Comparison of ENCODE assay signal across 8 cellular contexts in the genomic region with DNA sequence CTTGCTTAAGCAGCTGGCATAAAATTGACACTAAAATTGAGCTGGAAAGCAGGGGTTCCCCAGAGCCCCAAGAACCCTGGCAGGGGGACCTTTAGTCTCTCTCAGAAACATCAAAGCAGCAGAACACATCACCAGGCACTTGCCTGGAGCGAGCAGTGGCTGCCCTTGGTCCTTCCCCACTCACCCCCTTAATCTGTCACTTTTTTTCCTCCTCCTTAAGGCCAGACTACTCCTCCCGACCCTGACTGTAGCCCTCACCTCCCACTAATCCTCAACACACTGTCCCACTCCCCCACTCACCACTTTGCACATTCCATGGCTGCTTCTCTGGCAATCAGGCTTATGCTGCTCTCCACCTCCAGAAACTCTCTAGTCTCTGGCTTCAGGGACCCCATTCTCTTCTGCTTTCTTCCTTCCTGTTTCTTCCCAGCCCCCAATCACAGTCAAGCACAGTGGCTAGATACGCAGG. TPM values are rescaled to one million over a fixed set of nuclear protein-coding genes. Genes with fewer than 3 reads are reported as not detected.
DNase-seq lines count a peak whose midpoint lies in the region; FAIRE-seq and TF ChIP-seq lines count a peak whose summit lies in the region.

No MANE protein-coding gene starts in this region.

- FAIRE-seq in GM12892 (lab: Jason Lieb, UNC) = no peak

- peaks cover 0 to 7% of the 10 kb centered on the region in 2 donors for H3K27me3 ChIP-seq in breast epithelium

- WGBS in mesodermal cell (ENCODE audit: insufficient coverage in 2 of 2), 2 experiments = 38 to 50% methylated on average over 2 of the region's 3 CpGs

- no peak for TF ChIP-seq POLR2A in breast epithelium (IDR thresholded peaks at IDR 0.05)
- TF ChIP-seq POLR2A in GM12892 (IDR thresholded peaks at IDR 0.05; ENCODE audit: low read depth, low read length) = no peak

- intact Hi-C loops in breast epithelium (cut with DNase I; ENCODE audit: low total_unique reads) = no loop called here

- peak overlapping the region; percentile 61 to 90 (median 62) for H3K4me3 ChIP-seq in breast epithelium
- peak overlapping the region; percentile 91 for H3K4me3 ChIP-seq in mesodermal cell (ENCODE audit: extremely low read depth, insufficient read depth, low read length, poor library complexity, severe bottlenecking)

- H3K4me1 ChIP-seq in breast epithelium (peaks cover 2 to 5% of the 10 kb centered on the region in 2 donors), mesodermal cell (ENCODE audit: control insufficient read depth, insufficient read depth, low read length, poor library complexity, severe bottlenecking) (peaks cover 6% of the 10 kb centered on the region)

- H3K9me3 Mint-ChIP-seq in T-helper 2 cell treated with Interferon-gamma antibody and Interleukin-4, amounts not matched to agents 5 μg/mL and 100 μg/mL, for 36 hours = peaks cover 6% of the 10 kb centered on the region

- H3K9me3 ChIP-seq in KOPT-K1 (ENCODE audit: insufficient read depth, low read length, poor library complexity, severe bottlenecking) (no peaks in the 10 kb centered on the region), breast epithelium (no peaks in the 10 kb centered on the region), mesodermal cell (ENCODE audit: control insufficient read depth, low read length) (no peaks in the 10 kb centered on the region)

- peak overlapping the region; percentile 86 for H3K27ac Mint-ChIP-seq in T-helper 2 cell treated with Interferon-gamma antibody and Interleukin-4, amounts not matched to agents 5 μg/mL and 100 μg/mL, for 36 hours

- DNase-seq in T-helper 2 cell treated with Interferon-gamma antibody and Interleukin-4, amounts not matched to agents 5 μg/mL and 100 μg/mL, for 36 hours (ENCODE audit: low spot score) = no peak
- DNase-seq in T-helper 2 cell (no peak), breast epithelium (ENCODE audit: low spot score in 2 of 2) (no peak), GM12892 (ENCODE audit: insufficient read length) (no peak), NCI-H510A (lab: John Stamatoyannopoulos, UW) (no peak), NCI-H524 treated with DMSO at 0.1 percent for 48 hours (lab: John Stamatoyannopoulos, UW) (no peak)

- H3K4me1 Mint-ChIP-seq in T-helper 2 cell treated with Interferon-gamma antibody and Interleukin-4, amounts not matched to agents 5 μg/mL and 100 μg/mL, for 36 hours (ENCODE audit: low read depth) = peaks cover 24% of the 10 kb centered on the region

- H3K36me3 ChIP-seq in KOPT-K1 (ENCODE audit: insufficient read depth, low read length) = peaks cover 20% of the 10 kb centered on the region
- no peaks in the 10 kb centered on the region for H3K36me3 ChIP-seq in breast epithelium
- H3K36me3 ChIP-seq in mesodermal cell (ENCODE audit: control insufficient read depth, insufficient read depth, low read length) = peaks cover 8% of the 10 kb centered on the region

- H3K36me3 Mint-ChIP-seq in T-helper 2 cell treated with Interferon-gamma antibody and Interleukin-4, amounts not matched to agents 5 μg/mL and 100 μg/mL, for 36 hours (ENCODE audit: low read depth) = peaks cover 25% of the 10 kb centered on the region

- no peak for TF ChIP-seq CTCF in breast epithelium (IDR thresholded peaks at IDR 0.05)

- no peaks in the 10 kb centered on the region for H3K27me3 Mint-ChIP-seq in T-helper 2 cell treated with Interferon-gamma antibody and Interleukin-4, amounts not matched to agents 5 μg/mL and 100 μg/mL, for 36 hours (ENCODE audit: low read depth)

- peak overlapping the region; percentile 99 for H3K4me3 Mint-ChIP-seq in T-helper 2 cell treated with Interferon-gamma antibody and Interleukin-4, amounts not matched to agents 5 μg/mL and 100 μg/mL, for 36 hours

- H3K27ac ChIP-seq in KOPT-K1 (ENCODE audit: low read depth, low read length, poor library complexity, severe bottlenecking) (peak overlapping the region; percentile 70), breast epithelium (peak overlapping the region; percentile 9 to 45), mesodermal cell (ENCODE audit: low read depth, low read length, severe bottlenecking) (no peak overlapping the region)

RNA-seq across cellular contexts. Expression of a gene that starts 0.5 kb away (rescaled TPM):
- total RNA-seq in breast epithelium = 1 to 10 TPM; 2.4 to 7.2 (median 5.9) TPM
- 7.4 TPM for polyA plus RNA-seq in mesodermal cell (2013, experiment 1 of 2)
- polyA plus RNA-seq in mesodermal cell (2013, experiment 2 of 2) = 6.3 TPM
- polyA plus RNA-seq in GM12892 (2012; ENCODE audit: missing spikeins) = 3.9 TPM

RNA-seq across cellular contexts. Expression of a gene that starts 6.6 kb away (rescaled TPM):
- total RNA-seq in breast epithelium = 1 to 10 TPM; 1.6 to 2.9 (median 2.3) TPM
- polyA plus RNA-seq in mesodermal cell (2013, experiment 1 of 2) = not detected
- not detected for polyA plus RNA-seq in mesodermal cell (2013, experiment 2 of 2)
- polyA plus RNA-seq in GM12892 (2012; ENCODE audit: missing spikeins) = not detected

RNA-seq across cellular contexts. Expression of a gene that starts 14.4 kb away (rescaled TPM):
- total RNA-seq in breast epithelium = 10 to 100 TPM; 13.8 to 31.1 (median 25.8) TPM
- 18.2 TPM for polyA plus RNA-seq in mesodermal cell (2013, experiment 1 of 2)
- 16.8 TPM for polyA plus RNA-seq in mesodermal cell (2013, experiment 2 of 2)
- 9.0 TPM for polyA plus RNA-seq in GM12892 (2012; ENCODE audit: missing spikeins)

RNA-seq across cellular contexts. Expression of a gene that starts 27.5 kb away (rescaled TPM):
- 10 to 100 TPM in 2 of 3 donors, 1 to 10 TPM in 1; 9.0 to 19.3 (median 19.3) TPM for total RNA-seq in breast epithelium
- polyA plus RNA-seq in mesodermal cell (2013, experiment 1 of 2) = 19.7 TPM
- polyA plus RNA-seq in mesodermal cell (2013, experiment 2 of 2) = 19.7 TPM
- polyA plus RNA-seq in GM12892 (2012; ENCODE audit: missing spikeins) = 10.0 TPM

RNA-seq across cellular contexts. Expression of a gene that starts 28.8 kb away (rescaled TPM):
- total RNA-seq in breast epithelium = 1 to 10 TPM; 4.2 to 5.9 (median 4.6) TPM
- 8.0 TPM for polyA plus RNA-seq in mesodermal cell (2013, experiment 1 of 2)
- 8.7 TPM for polyA plus RNA-seq in mesodermal cell (2013, experiment 2 of 2)
- 3.0 TPM for polyA plus RNA-seq in GM12892 (2012; ENCODE audit: missing spikeins)
